ENCODE assay signal across 9 cellular contexts in genomic region chrX:129678176-129678880, GRCh38. TPM values are rescaled to one million over a fixed set of nuclear protein-coding genes. Genes with fewer than 3 reads are reported as not detected.
DNase-seq lines count a peak whose midpoint lies in the region; ATAC-seq and TF ChIP-seq lines count a peak whose summit lies in the region.
"Had no signal": no experiment of that assay in that cellular context is flagged by ENCODE, and none has a peak within 500 bp of the region (broad histone marks: within the 10 kb centered on the region; RNA-seq: fewer than 3 reads in every experiment).

No MANE protein-coding gene starts in this region.

- ATAC-seq in GM18505 (IDR thresholded peaks at IDR 0.05; ENCODE audit: unreplicated experiment): peak; percentile 66
- ATAC-seq in activated naive CD8-positive, alpha-beta T cell treated with anti-CD3 and anti-CD28 coated beads, Interleukin-2, amount 10 ng/mL, durations not matched to agents 7 days and 5 days (ENCODE audit: low read depth): peak; percentile 83
- ATAC-seq in left ventricle myocardium superior: peak; percentile 98
- ATAC-seq in GM21360 (IDR thresholded peaks at IDR 0.05; ENCODE audit: unreplicated experiment): no peak

- H3K27me3 ChIP-seq in SJSA1 (replicated peaks): no peaks in the 10 kb centered on the region
- H3K27me3 ChIP-seq in sigmoid colon: peaks cover 0 to 5% (median 0%) of the 10 kb centered on the region in 3 donors

- no peak for TF ChIP-seq EP300 in sigmoid colon (IDR thresholded peaks at IDR 0.05)

- POLR2A ChIA-PET in activated naive CD8-positive, alpha-beta T cell treated with anti-CD3 and anti-CD28 coated beads, Interleukin-2, amount 10 ng/mL, durations not matched to agents 7 days and 5 days (lab: Charles Lee): interaction anchor here (0.7 kb wide), 1 partner anchor 60 kb away, joined by 3 read pairs; no protein-coding TSS in a partner anchor

- H3K36me3 ChIP-seq in SJSA1: no peaks in the 10 kb centered on the region
- H3K36me3 ChIP-seq in sigmoid colon: no peaks in the 10 kb centered on the region

- WGBS in sigmoid colon, 2 donors: 2 to 3% methylated on average over 49 of the region's 49 CpGs

- TF ChIP-seq CTCF in sigmoid colon (IDR thresholded peaks at IDR 0.05): no peak

- TF ChIP-seq POLR2A in GM18505 (IDR thresholded peaks at IDR 0.05; ENCODE audit: borderline replicate concordance, extremely low read depth, insufficient read depth, insufficient read length) (no peak), sigmoid colon (IDR thresholded peaks at IDR 0.05) (no peak)

- H3K9me3 Mint-ChIP-seq in activated naive CD8-positive, alpha-beta T cell treated with anti-CD3 and anti-CD28 coated beads, Interleukin-2, amount 10 ng/mL, durations not matched to agents 7 days and 5 days: no peaks in the 10 kb centered on the region

- H3K27ac Mint-ChIP-seq in activated naive CD8-positive, alpha-beta T cell treated with anti-CD3 and anti-CD28 coated beads, Interleukin-2, amount 10 ng/mL, durations not matched to agents 7 days and 5 days: peak overlapping the region; percentile 45
- H3K27ac Mint-ChIP-seq: brain had no signal

- intact Hi-C loops in left ventricle myocardium superior (cut with micrococcal nuclease): no loop called here
- intact Hi-C loops in sigmoid colon (cut with DNase I): no loop called here

- H3K4me1 Mint-ChIP-seq in activated naive CD8-positive, alpha-beta T cell treated with anti-CD3 and anti-CD28 coated beads, Interleukin-2, amount 10 ng/mL, durations not matched to agents 7 days and 5 days: peaks cover 8% of the 10 kb centered on the region
- H3K4me1 Mint-ChIP-seq: brain had no signal

- peaks cover 17% of the 10 kb centered on the region for H3K4me1 ChIP-seq in SJSA1 (replicated peaks)
- H3K4me1 ChIP-seq in sigmoid colon: no peaks in the 10 kb centered on the region

- H3K27ac ChIP-seq in SJSA1 (peak overlapping the region; percentile 66), sigmoid colon (peak overlapping the region; percentile 73 to 79 (median 76))

- peaks cover 11% of the 10 kb centered on the region for H3K27me3 Mint-ChIP-seq in activated naive CD8-positive, alpha-beta T cell treated with anti-CD3 and anti-CD28 coated beads, Interleukin-2, amount 10 ng/mL, durations not matched to agents 7 days and 5 days
- H3K27me3 Mint-ChIP-seq: brain had no signal

- peak; percentile 62 for DNase-seq in HT-29 (ENCODE audit: low spot score)
- DNase-seq in SJSA1 (ENCODE audit: low read depth in 1 of 2, low spot score in 2 of 2): peak; percentile 44 to 51
- peak; percentile 59 for DNase-seq in activated naive CD8-positive, alpha-beta T cell treated with anti-CD3 and anti-CD28 coated beads, Interleukin-2, amount 10 ng/mL, durations not matched to agents 7 days and 5 days
- peak; percentile 72 for DNase-seq in left ventricle myocardium superior
- DNase-seq in sigmoid colon: peak; percentile 71
- no peak for DNase-seq in NCI-H1048 (lab: John Stamatoyannopoulos, UW)

- H3K9me3 ChIP-seq in SJSA1 (replicated peaks) (no peaks in the 10 kb centered on the region), sigmoid colon (no peaks in the 10 kb centered on the region)

- H3K4me3 Mint-ChIP-seq in activated naive CD8-positive, alpha-beta T cell treated with anti-CD3 and anti-CD28 coated beads, Interleukin-2, amount 10 ng/mL, durations not matched to agents 7 days and 5 days: peak overlapping the region; percentile 72
- H3K4me3 Mint-ChIP-seq: brain had no signal

- no peaks in the 10 kb centered on the region for H3K36me3 Mint-ChIP-seq in activated naive CD8-positive, alpha-beta T cell treated with anti-CD3 and anti-CD28 coated beads, Interleukin-2, amount 10 ng/mL, durations not matched to agents 7 days and 5 days
- H3K36me3 Mint-ChIP-seq: brain had no signal

- H3K4me3 ChIP-seq in SJSA1 (peak overlapping the region; percentile 36), sigmoid colon (peak overlapping the region; percentile 8 to 49 (median 45))

RNA-seq across cellular contexts. Expression of gene APLN, which starts 23.6 kb away (rescaled TPM):
- total RNA-seq in HT-29 (2014; rRNA removed; shearing (Covaris generic)): 0.23 and 0.28 TPM in 2 replicates
- 1.7 and 2.6 TPM in 2 replicates for total RNA-seq in SJSA1 (2014; rRNA removed; shearing (Covaris generic))
- total RNA-seq in activated naive CD8-positive, alpha-beta T cell treated with anti-CD3 and anti-CD28 coated beads, Interleukin-2, amount 10 ng/mL, durations not matched to agents 7 days and 5 days: 1 to 10 TPM; 1.9 to 2.4 TPM
- total RNA-seq in left ventricle myocardium superior: 25.9 TPM
- under 1 TPM in 2 of 4 donors, not detected in 2; 0.36 to 0.81 TPM for total RNA-seq in sigmoid colon
- polyA plus RNA-seq in sigmoid colon: under 1 TPM in 1 of 3 donors, not detected in 2; 0.47 TPM
